13 cellular contexts compared by ENCODE assay signal in genomic region chr22:42905702-42906183, GRCh38. TPM values are rescaled to one million over a fixed set of nuclear protein-coding genes. Genes with fewer than 3 reads are reported as not detected.
A peak's percentile ranks its signal among the peaks of the same experiment; 100 is the strongest.
DNase-seq lines count a peak whose midpoint lies in the region; ATAC-seq, FAIRE-seq and TF ChIP-seq lines count a peak whose summit lies in the region.
"Had no signal": no experiment of that assay in that cellular context is flagged by ENCODE, and none has a peak within 500 bp of the region (broad histone marks: within the 10 kb centered on the region; RNA-seq: fewer than 3 reads in every experiment).

No MANE protein-coding gene starts in this region.

- H3K4me1 ChIP-seq in BLaER1 (peaks cover 100% of the 10 kb centered on the region), mucosa of descending colon (ENCODE audit: low read depth) (peaks cover 18% of the 10 kb centered on the region)

- peaks cover 71% of the 10 kb centered on the region for H3K36me3 ChIP-seq in BLaER1
- no peaks in the 10 kb centered on the region for H3K36me3 ChIP-seq in mucosa of descending colon (ENCODE audit: low read depth)

- H3K9me3 ChIP-seq in BLaER1 (no peaks in the 10 kb centered on the region), mucosa of descending colon (no peaks in the 10 kb centered on the region)
- H3K9me3 ChIP-seq: spleen had no signal

- peak; percentile 72 for ATAC-seq in mucosa of descending colon
- ATAC-seq in GM19328 (IDR thresholded peaks at IDR 0.05; ENCODE audit: unreplicated experiment), result no peak
- ATAC-seq: stimulated activated naive B cell treated with anti-CD40 and anti-IgM and Interleukin-4, amounts not matched to agents 10 μg/mL and 1 μg/mL and 100 μg/mL, for 72 hours had no signal

- no peaks in the 10 kb centered on the region for H3K36me3 Mint-ChIP-seq in activated CD4-positive, alpha-beta memory T cell treated with anti-CD3 and anti-CD28 coated beads, Interleukin-2, amount 10 ng/mL, durations not matched to agents 7 days and 5 days (ENCODE audit: low read depth)
- H3K36me3 Mint-ChIP-seq in type B pancreatic cell, result no peaks in the 10 kb centered on the region
- H3K36me3 Mint-ChIP-seq: activated naive CD8-positive, alpha-beta T cell treated with anti-CD3 and anti-CD28 coated beads, Interleukin-2, amount 10 ng/mL, durations not matched to agents 7 days and 5 days had no signal

- H3K4me3 ChIP-seq in BLaER1 (no peak overlapping the region), mucosa of descending colon (no peak overlapping the region)
- H3K4me3 ChIP-seq: PC-9, spleen had no signal

- TF ChIP-seq CTCF in mucosa of descending colon (IDR thresholded peaks at IDR 0.05), result no peak
- TF ChIP-seq CTCF in type B pancreatic cell (conservative IDR thresholded peaks at IDR 0.05), result no peak

- peak overlapping the region; percentile 85 for H3K27ac ChIP-seq in BLaER1
- H3K27ac ChIP-seq: KMS-11, PC-9 had no signal

- no peaks in the 10 kb centered on the region for H3K27me3 ChIP-seq in BLaER1
- H3K27me3 ChIP-seq: spleen had no signal

- no peak overlapping the region for H3K9ac ChIP-seq in BLaER1
- H3K9ac ChIP-seq: KMS-11 had no signal

- peak overlapping the region; percentile 40 for H3K4me2 ChIP-seq in BLaER1
- H3K4me2 ChIP-seq: KMS-11, PC-9 had no signal

- H3K27me3 Mint-ChIP-seq in activated CD4-positive, alpha-beta memory T cell treated with anti-CD3 and anti-CD28 coated beads, Interleukin-2, amount 10 ng/mL, durations not matched to agents 7 days and 5 days, result no peaks in the 10 kb centered on the region
- H3K27me3 Mint-ChIP-seq in type B pancreatic cell, result no peaks in the 10 kb centered on the region
- H3K27me3 Mint-ChIP-seq: activated naive CD8-positive, alpha-beta T cell treated with anti-CD3 and anti-CD28 coated beads, Interleukin-2, amount 10 ng/mL, durations not matched to agents 7 days and 5 days; stimulated activated naive B cell treated with anti-CD40 and anti-IgM and Interleukin-4, amounts not matched to agents 10 μg/mL and 1 μg/mL and 100 μg/mL, for 72 hours had no signal

- CTCF ChIA-PET in activated CD4-positive, alpha-beta memory T cell treated with anti-CD3 and anti-CD28 coated beads, Interleukin-2, amount 10 ng/mL, durations not matched to agents 7 days and 5 days (lab: Charles Lee), result no interaction called here

- H3K9me3 Mint-ChIP-seq in activated CD4-positive, alpha-beta memory T cell treated with anti-CD3 and anti-CD28 coated beads, Interleukin-2, amount 10 ng/mL, durations not matched to agents 7 days and 5 days, result no peaks in the 10 kb centered on the region
- no peaks in the 10 kb centered on the region for H3K9me3 Mint-ChIP-seq in type B pancreatic cell
- H3K9me3 Mint-ChIP-seq: activated naive CD8-positive, alpha-beta T cell treated with anti-CD3 and anti-CD28 coated beads, Interleukin-2, amount 10 ng/mL, durations not matched to agents 7 days and 5 days; stimulated activated naive B cell treated with anti-CD40 and anti-IgM and Interleukin-4, amounts not matched to agents 10 μg/mL and 1 μg/mL and 100 μg/mL, for 72 hours had no signal

- no peaks in the 10 kb centered on the region for H3K4me1 Mint-ChIP-seq in activated CD4-positive, alpha-beta memory T cell treated with anti-CD3 and anti-CD28 coated beads, Interleukin-2, amount 10 ng/mL, durations not matched to agents 7 days and 5 days
- H3K4me1 Mint-ChIP-seq in type B pancreatic cell (ENCODE audit: unreplicated experiment), result peaks cover 8% of the 10 kb centered on the region
- H3K4me1 Mint-ChIP-seq: activated naive CD8-positive, alpha-beta T cell treated with anti-CD3 and anti-CD28 coated beads, Interleukin-2, amount 10 ng/mL, durations not matched to agents 7 days and 5 days had no signal

- DNase-seq in NCI-H2029 treated with DMSO at 0.1 percent for 48 hours (lab: John Stamatoyannopoulos, UW), result peak; percentile 74
- DNase-seq in dermis blood vessel endothelial cell, result peak; percentile 51
- peak; percentile 69 to 76 (median 71) for DNase-seq in mucosa of descending colon
- no peak for DNase-seq in GM12892 (ENCODE audit: insufficient read length)
- no peak for DNase-seq in activated CD4-positive, alpha-beta memory T cell treated with anti-CD3 and anti-CD28 coated beads, Interleukin-2, amount 10 ng/mL, durations not matched to agents 7 days and 5 days
- no peak for DNase-seq in type B pancreatic cell (ENCODE audit: extremely low spot score, unreplicated experiment)
- DNase-seq: activated naive CD8-positive, alpha-beta T cell treated with anti-CD3 and anti-CD28 coated beads, Interleukin-2, amount 10 ng/mL, durations not matched to agents 7 days and 5 days; PC-9; spleen; stimulated activated naive B cell treated with anti-CD40 and anti-IgM and Interleukin-4, amounts not matched to agents 10 μg/mL and 1 μg/mL and 100 μg/mL, for 72 hours had no signal

- no peak for TF ChIP-seq POLR2A in GM12892 (IDR thresholded peaks at IDR 0.05; ENCODE audit: low read depth, low read length)

- intact Hi-C loops in mucosa of descending colon (cut with DNase I, micrococcal nuclease), result no loop called here

- no peak for FAIRE-seq in GM12892 (lab: Jason Lieb, UNC)

- POLR2A ChIA-PET in activated CD4-positive, alpha-beta memory T cell treated with anti-CD3 and anti-CD28 coated beads, Interleukin-2, amount 10 ng/mL, durations not matched to agents 7 days and 5 days (lab: Charles Lee), result no interaction called here

- peaks cover 88% of the 10 kb centered on the region for H4K20me1 ChIP-seq in BLaER1

- no peak overlapping the region for H3K4me3 Mint-ChIP-seq in activated CD4-positive, alpha-beta memory T cell treated with anti-CD3 and anti-CD28 coated beads, Interleukin-2, amount 10 ng/mL, durations not matched to agents 7 days and 5 days
- H3K4me3 Mint-ChIP-seq in type B pancreatic cell, result no peak overlapping the region
- H3K4me3 Mint-ChIP-seq: activated naive CD8-positive, alpha-beta T cell treated with anti-CD3 and anti-CD28 coated beads, Interleukin-2, amount 10 ng/mL, durations not matched to agents 7 days and 5 days; stimulated activated naive B cell treated with anti-CD40 and anti-IgM and Interleukin-4, amounts not matched to agents 10 μg/mL and 1 μg/mL and 100 μg/mL, for 72 hours had no signal

- H3K27ac Mint-ChIP-seq in activated CD4-positive, alpha-beta memory T cell treated with anti-CD3 and anti-CD28 coated beads, Interleukin-2, amount 10 ng/mL, durations not matched to agents 7 days and 5 days, result no peak overlapping the region
- no peak overlapping the region for H3K27ac Mint-ChIP-seq in type B pancreatic cell
- H3K27ac Mint-ChIP-seq: activated naive CD8-positive, alpha-beta T cell treated with anti-CD3 and anti-CD28 coated beads, Interleukin-2, amount 10 ng/mL, durations not matched to agents 7 days and 5 days; stimulated activated naive B cell treated with anti-CD40 and anti-IgM and Interleukin-4, amounts not matched to agents 10 μg/mL and 1 μg/mL and 100 μg/mL, for 72 hours had no signal

RNA-seq across cellular contexts. Expression of gene ARFGAP3, which starts 48.7 kb away (rescaled TPM):
- total RNA-seq in dermis blood vessel endothelial cell (67.5 and 74.2 TPM in 2 replicates), mucosa of descending colon (10 to 100 TPM; 20.0 to 41.3 (median 34.3) TPM), type B pancreatic cell (ENCODE audit: low replicate concordance) (29.3 and 34.6 TPM in 2 replicates)
- polyA plus RNA-seq in GM12892 (2012; ENCODE audit: missing spikeins), result 38.4 TPM
- total RNA-seq in activated CD4-positive, alpha-beta memory T cell treated with anti-CD3 and anti-CD28 coated beads, Interleukin-2, amount 10 ng/mL, durations not matched to agents 7 days and 5 days, result 10 to 100 TPM; 41.1 to 42.1 TPM

Comparison
In these comparisons a context has a peak if more than half of its experiments do, and no peak if none do; other contexts are left out.
1. DNase-seq: peak in NCI-H2029 treated with DMSO at 0.1 percent for 48 hours (single experiment), dermis blood vessel endothelial cell (single experiment) and mucosa of descending colon (3 of 3); none in GM12892 (single experiment), activated CD4-positive, alpha-beta memory T cell treated with anti-CD3 and anti-CD28 coated beads, Interleukin-2, amount 10 ng/mL, durations not matched to agents 7 days and 5 days (single experiment) and type B pancreatic cell (single experiment).